1 cellular context compared by ENCODE assay signal in genomic region chr18:21786526-21786925, GRCh38.
TF ChIP-seq lines count a peak whose summit lies in the region.

No MANE protein-coding gene starts in this region.

TF ChIP-seq in GM12878, 131 proteins besides CTCF, POLR2A, EP300 and RAD21 (continued from another document):
- TF ChIP-seq, protein P1, sequence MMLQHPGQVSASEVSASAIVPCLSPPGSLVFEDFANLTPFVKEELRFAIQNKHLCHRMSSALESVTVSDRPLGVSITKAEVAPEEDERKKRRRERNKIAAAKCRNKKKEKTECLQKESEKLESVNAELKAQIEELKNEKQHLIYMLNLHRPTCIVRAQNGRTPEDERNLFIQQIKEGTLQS (IDR thresholded peaks at IDR 0.05; ENCODE audit: borderline replicate concordance, extremely low read depth, low read depth, low read length) = no peak
- TF ChIP-seq NBN (IDR thresholded peaks at IDR 0.05) (no peak), CBX5 (IDR thresholded peaks at IDR 0.05; ENCODE audit: low read depth) (0 out of 2 replicates have a peak, but pooled peaks have one; percentile 37), IKZF1 (conservative IDR thresholded peaks at IDR 0.05) (no peak), FOXK2 (IDR thresholded peaks at IDR 0.05) (no peak)
